In genomic region chr12:81627336-81628189, GRCh38 we compare ENCODE assay signal across 8 cellular contexts.
DNase-seq lines count a peak whose midpoint lies in the region; TF ChIP-seq lines count a peak whose summit lies in the region.

No MANE protein-coding gene starts in this region.

- no peaks in the 10 kb centered on the region for H3K9me3 Mint-ChIP-seq in nephron progenitor cell

- no peak overlapping the region for H3K27ac ChIP-seq in coronary artery

- H3K4me3 ChIP-seq in coronary artery = no peak overlapping the region

- peaks cover 3% of the 10 kb centered on the region for H3K27me3 Mint-ChIP-seq in nephron progenitor cell (ENCODE audit: low read depth, poor library complexity)

- no peak overlapping the region for H3K27ac Mint-ChIP-seq in nephron progenitor cell

- CTCF ChIA-PET in HEK293T (lab: Yijun Ruan, JAX) = interaction anchor here (0.7 kb wide), 1 partner anchor 1544 kb away, joined by 3 read pairs; no protein-coding TSS in a partner anchor

- peak; percentile 66 for TF ChIP-seq CTCF in AG09319 (IDR thresholded peaks at IDR 0.05; ENCODE audit: low read depth, low read length)
- peak; percentile 44 for TF ChIP-seq CTCF in coronary artery (IDR thresholded peaks at IDR 0.05)
- peak; percentile 78 for TF ChIP-seq CTCF in nephron progenitor cell (IDR thresholded peaks at IDR 0.05)

- POLR2A ChIA-PET in HEK293T (lab: Yijun Ruan, JAX) = no interaction called here

- no peaks in the 10 kb centered on the region for H3K4me1 Mint-ChIP-seq in nephron progenitor cell

- H3K4me3 Mint-ChIP-seq in nephron progenitor cell = no peak overlapping the region

- DNase-seq in AG09319 (ENCODE audit: extremely low read depth, low read depth) (no peak), HEK293T (ENCODE audit: extremely low spot score) (peak; percentile 22), NCI-H774 (lab: John Stamatoyannopoulos, UW) (peak; percentile 85), coronary artery (ENCODE audit: low spot score) (no peak), nephron progenitor cell (no peak), cerebellar nuclear complex (lab: John Stamatoyannopoulos, UW) (no peak)
- no peak for DNase-seq in stimulated activated naive CD4-positive, alpha-beta T cell treated with Interleukin-2 at 50 U/mL for 16 hours (lab: John Stamatoyannopoulos, UW)
- DNase-seq in activated T-cell treated with anti-CD3 and anti-CD28 coated beads, Interleukin-2, amount 50 U/mL, for 1 hour = no peak

- H3K36me3 Mint-ChIP-seq in nephron progenitor cell (ENCODE audit: low read depth) = no peaks in the 10 kb centered on the region

TF ChIP-seq in HEK293T, 16 proteins besides CTCF, POLR2A, EP300 and RAD21:
- TF ChIP-seq LEF1 (IDR thresholded peaks at IDR 0.05; ENCODE audit: borderline replicate concordance) (no peak), L3MBTL2 (conservative IDR thresholded peaks at IDR 0.05) (peak; percentile 40; the same call in 1 of the 2 replicates)

Comparison
In these comparisons a context has a peak if more than half of its experiments do, and no peak if none do; other contexts are left out.
1. DNase-seq: peak in HEK293T (single experiment) and NCI-H774 (single experiment); none in AG09319 (single experiment), coronary artery (single experiment), nephron progenitor cell (single experiment), cerebellar nuclear complex (0 of 2), stimulated activated naive CD4-positive, alpha-beta T cell treated with Interleukin-2 at 50 U/mL for 16 hours (single experiment) and activated T-cell treated with anti-CD3 and anti-CD28 coated beads, Interleukin-2, amount 50 U/mL, for 1 hour (single experiment).
2. Peak in every context shown above with its lines, with median percentiles within 50 percentile points of each other: CTCF ChIP-seq.